ENCODE assay signal across 20 cellular contexts in the genomic region with DNA sequence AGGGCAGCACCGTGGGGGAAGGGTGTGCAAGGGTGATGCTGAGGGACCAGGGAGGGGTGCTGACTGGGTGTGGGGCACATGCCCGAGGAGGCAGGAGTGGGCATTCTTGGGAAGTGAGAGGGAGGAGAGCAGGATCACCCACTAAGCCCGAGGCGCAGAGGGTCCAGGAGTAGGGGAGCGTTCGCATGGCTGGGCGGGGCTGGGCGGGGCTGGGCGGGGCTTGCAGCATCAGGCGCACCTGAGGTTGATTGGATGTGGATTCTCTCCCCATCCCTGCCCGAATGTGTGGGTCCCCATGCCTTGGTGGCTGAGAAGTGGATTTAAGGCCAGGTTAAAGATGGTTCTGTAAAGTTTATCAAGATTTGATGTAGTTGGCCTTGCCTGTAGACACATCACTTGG. TPM values are rescaled to one million over a fixed set of nuclear protein-coding genes. Genes with fewer than 3 reads are reported as not detected.
A peak's percentile ranks its signal among the peaks of the same experiment; 100 is the strongest.
DNase-seq lines count a peak whose midpoint lies in the region; ATAC-seq and TF ChIP-seq lines count a peak whose summit lies in the region.
"Had no signal": no experiment of that assay in that cellular context is flagged by ENCODE, and none has a peak within 500 bp of the region (broad histone marks: within the 10 kb centered on the region; RNA-seq: fewer than 3 reads in every experiment).

No MANE protein-coding gene starts in this region.

- peaks cover 75% of the 10 kb centered on the region for H3K4me1 Mint-ChIP-seq in activated naive CD4-positive, alpha-beta T cell treated with anti-CD3 and anti-CD28 coated beads, Interleukin-2, amount 50 U/mL, for 24 hours
- H3K4me1 Mint-ChIP-seq in activated naive CD4-positive, alpha-beta T cell treated with anti-CD3 and anti-CD28 coated beads, Interleukin-2, amount 10 ng/mL, durations not matched to agents 7 days and 5 days, result peaks cover 59% of the 10 kb centered on the region
- H3K4me1 Mint-ChIP-seq in activated naive CD8-positive, alpha-beta T cell treated with anti-CD3 and anti-CD28 coated beads, Interleukin-2, amount 10 ng/mL, durations not matched to agents 7 days and 5 days, result peaks cover 35% of the 10 kb centered on the region
- H3K4me1 Mint-ChIP-seq in naive thymus-derived CD8-positive, alpha-beta T cell, result peaks cover 41 to 79% (median 76%) of the 10 kb centered on the region in 4 donors
- peaks cover 44% of the 10 kb centered on the region for H3K4me1 Mint-ChIP-seq in type B pancreatic cell (ENCODE audit: unreplicated experiment)

- POLR2A ChIA-PET in activated naive CD8-positive, alpha-beta T cell treated with anti-CD3 and anti-CD28 coated beads, Interleukin-2, amount 10 ng/mL, durations not matched to agents 7 days and 5 days (lab: Charles Lee), result no interaction called here
- POLR2A ChIA-PET in naive thymus-derived CD8-positive, alpha-beta T cell (lab: Charles Lee), result no interaction called here

- H3K27ac Mint-ChIP-seq in activated naive CD4-positive, alpha-beta T cell treated with anti-CD3 and anti-CD28 coated beads, Interleukin-2, amount 50 U/mL, for 24 hours, result peak overlapping the region; percentile 95
- no peak overlapping the region for H3K27ac Mint-ChIP-seq in activated naive CD4-positive, alpha-beta T cell treated with anti-CD3 and anti-CD28 coated beads, Interleukin-2, amount 10 ng/mL, durations not matched to agents 7 days and 5 days
- peak overlapping the region; percentile 5 for H3K27ac Mint-ChIP-seq in activated naive CD8-positive, alpha-beta T cell treated with anti-CD3 and anti-CD28 coated beads, Interleukin-2, amount 10 ng/mL, durations not matched to agents 7 days and 5 days
- H3K27ac Mint-ChIP-seq in naive thymus-derived CD8-positive, alpha-beta T cell, result peak overlapping the region in 6 of 10 donors; percentile 24 to 91 (median 64)
- H3K27ac Mint-ChIP-seq in type B pancreatic cell, result peak overlapping the region; percentile 17

- ATAC-seq in activated naive CD8-positive, alpha-beta T cell treated with anti-CD3 and anti-CD28 coated beads, Interleukin-2, amount 10 ng/mL, durations not matched to agents 7 days and 5 days (ENCODE audit: low read depth), result no peak
- no peak for ATAC-seq in naive thymus-derived CD8-positive, alpha-beta T cell
- no peak for ATAC-seq in GM18870 (IDR thresholded peaks at IDR 0.05; ENCODE audit: unreplicated experiment)
- no peak for ATAC-seq in HG03139 (IDR thresholded peaks at IDR 0.05; ENCODE audit: unreplicated experiment)
- ATAC-seq: GM12878 had no signal

- CTCF ChIA-PET in activated naive CD4-positive, alpha-beta T cell treated with anti-CD3 and anti-CD28 coated beads, Interleukin-2, amount 10 ng/mL, durations not matched to agents 7 days and 5 days (lab: Charles Lee), result no interaction called here

- DNase-seq in activated naive CD4-positive, alpha-beta T cell treated with anti-CD3 and anti-CD28 coated beads, Interleukin-2, amount 10 ng/mL, durations not matched to agents 7 days and 5 days, result no peak
- no peak for DNase-seq in activated naive CD8-positive, alpha-beta T cell treated with anti-CD3 and anti-CD28 coated beads, Interleukin-2, amount 10 ng/mL, durations not matched to agents 7 days and 5 days
- no peak for DNase-seq in naive thymus-derived CD8-positive, alpha-beta T cell
- DNase-seq in type B pancreatic cell (ENCODE audit: extremely low spot score, unreplicated experiment) (no peak), OCI-M1 (lab: John Stamatoyannopoulos, UW) (no peak)
- DNase-seq: activated effector memory CD4-positive, alpha-beta T cell treated with anti-CD3 and anti-CD28 coated beads, Interleukin-2, amount 50 U/mL, for 16 hours; brain microvascular endothelial cell; Caco-2; effector CD8-positive, alpha-beta T cell; Karpas-422; lower lobe of right lung; NCI-H1417 treated with DMSO at 0.1 percent for 48 hours; right lobe of liver; SHP77 treated with DMSO at 0.1 percent for 48 hours; stimulated activated naive CD4-positive, alpha-beta T cell; T-helper 9 cell had no signal

- no peak overlapping the region for H3K4me3 Mint-ChIP-seq in activated naive CD4-positive, alpha-beta T cell treated with anti-CD3 and anti-CD28 coated beads, Interleukin-2, amount 50 U/mL, for 24 hours
- H3K4me3 Mint-ChIP-seq in activated naive CD4-positive, alpha-beta T cell treated with anti-CD3 and anti-CD28 coated beads, Interleukin-2, amount 10 ng/mL, durations not matched to agents 7 days and 5 days, result no peak overlapping the region
- no peak overlapping the region for H3K4me3 Mint-ChIP-seq in activated naive CD8-positive, alpha-beta T cell treated with anti-CD3 and anti-CD28 coated beads, Interleukin-2, amount 10 ng/mL, durations not matched to agents 7 days and 5 days
- H3K4me3 Mint-ChIP-seq in naive thymus-derived CD8-positive, alpha-beta T cell, result peak overlapping the region in 4 of 10 donors; percentile 15 to 68 (median 52)
- no peak overlapping the region for H3K4me3 Mint-ChIP-seq in type B pancreatic cell

- H3K27me3 Mint-ChIP-seq in activated naive CD4-positive, alpha-beta T cell treated with anti-CD3 and anti-CD28 coated beads, Interleukin-2, amount 50 U/mL, for 24 hours, result no peaks in the 10 kb centered on the region
- no peaks in the 10 kb centered on the region for H3K27me3 Mint-ChIP-seq in activated naive CD4-positive, alpha-beta T cell treated with anti-CD3 and anti-CD28 coated beads, Interleukin-2, amount 10 ng/mL, durations not matched to agents 7 days and 5 days
- no peaks in the 10 kb centered on the region for H3K27me3 Mint-ChIP-seq in activated naive CD8-positive, alpha-beta T cell treated with anti-CD3 and anti-CD28 coated beads, Interleukin-2, amount 10 ng/mL, durations not matched to agents 7 days and 5 days
- H3K27me3 Mint-ChIP-seq in naive thymus-derived CD8-positive, alpha-beta T cell, result no peaks in the 10 kb centered on the region
- H3K27me3 Mint-ChIP-seq in type B pancreatic cell, result no peaks in the 10 kb centered on the region

- H3K36me3 Mint-ChIP-seq in activated naive CD4-positive, alpha-beta T cell treated with anti-CD3 and anti-CD28 coated beads, Interleukin-2, amount 50 U/mL, for 24 hours, result peaks cover 13% of the 10 kb centered on the region
- peaks cover 15% of the 10 kb centered on the region for H3K36me3 Mint-ChIP-seq in activated naive CD4-positive, alpha-beta T cell treated with anti-CD3 and anti-CD28 coated beads, Interleukin-2, amount 10 ng/mL, durations not matched to agents 7 days and 5 days
- peaks cover 18% of the 10 kb centered on the region for H3K36me3 Mint-ChIP-seq in activated naive CD8-positive, alpha-beta T cell treated with anti-CD3 and anti-CD28 coated beads, Interleukin-2, amount 10 ng/mL, durations not matched to agents 7 days and 5 days
- peaks cover 0 to 20% (median 7%) of the 10 kb centered on the region in 3 donors for H3K36me3 Mint-ChIP-seq in naive thymus-derived CD8-positive, alpha-beta T cell
- peaks cover 12% of the 10 kb centered on the region for H3K36me3 Mint-ChIP-seq in type B pancreatic cell

- TF ChIP-seq CTCF in type B pancreatic cell (conservative IDR thresholded peaks at IDR 0.05), result no peak

- H3K9me3 Mint-ChIP-seq in activated naive CD4-positive, alpha-beta T cell treated with anti-CD3 and anti-CD28 coated beads, Interleukin-2, amount 50 U/mL, for 24 hours, result no peaks in the 10 kb centered on the region
- no peaks in the 10 kb centered on the region for H3K9me3 Mint-ChIP-seq in activated naive CD4-positive, alpha-beta T cell treated with anti-CD3 and anti-CD28 coated beads, Interleukin-2, amount 10 ng/mL, durations not matched to agents 7 days and 5 days
- no peaks in the 10 kb centered on the region for H3K9me3 Mint-ChIP-seq in activated naive CD8-positive, alpha-beta T cell treated with anti-CD3 and anti-CD28 coated beads, Interleukin-2, amount 10 ng/mL, durations not matched to agents 7 days and 5 days
- no peaks in the 10 kb centered on the region for H3K9me3 Mint-ChIP-seq in naive thymus-derived CD8-positive, alpha-beta T cell
- H3K9me3 Mint-ChIP-seq in type B pancreatic cell, result no peaks in the 10 kb centered on the region

RNA-seq across cellular contexts. Expression of gene BANP, which starts 14.2 kb away (rescaled TPM):
- 10 to 100 TPM; 50.2 to 55.1 TPM for total RNA-seq in activated naive CD8-positive, alpha-beta T cell treated with anti-CD3 and anti-CD28 coated beads, Interleukin-2, amount 10 ng/mL, durations not matched to agents 7 days and 5 days
- 10 to 100 TPM; 85.2 to 89.4 TPM for total RNA-seq in naive thymus-derived CD8-positive, alpha-beta T cell
- polyA plus RNA-seq in naive thymus-derived CD8-positive, alpha-beta T cell, result 10 to 100 TPM; 13.4 to 29.1 (median 15.7) TPM
- total RNA-seq in type B pancreatic cell (ENCODE audit: low replicate concordance), result 28.3 and 36.9 TPM in 2 replicates

RNA-seq across cellular contexts. Expression of gene CA5A, which starts 29.1 kb away (rescaled TPM):
- not detected for total RNA-seq in activated naive CD8-positive, alpha-beta T cell treated with anti-CD3 and anti-CD28 coated beads, Interleukin-2, amount 10 ng/mL, durations not matched to agents 7 days and 5 days
- not detected for total RNA-seq in naive thymus-derived CD8-positive, alpha-beta T cell
- not detected for polyA plus RNA-seq in naive thymus-derived CD8-positive, alpha-beta T cell
- total RNA-seq in type B pancreatic cell (ENCODE audit: low replicate concordance), result 0.70 TPM in 1 of 2 replicates, not detected in the other
- total RNA-seq: GM12878 had no signal
- polyA plus RNA-seq: GM12878 had no signal
